27 cellular contexts compared by ENCODE assay signal in genomic region chr16:64137976-64138375, GRCh38.
"Had no signal": no experiment of that assay in that cellular context is flagged by ENCODE, and none has a peak within 500 bp of the region (broad histone marks: within the 10 kb centered on the region; RNA-seq: fewer than 3 reads in every experiment).

No MANE protein-coding gene starts in this region.

- H3K9ac ChIP-seq: neural progenitor cell had no signal

- H3K36me3 Mint-ChIP-seq: mesothelial cell of epicardium; naive B cell; natural killer cell; neural progenitor cell; stimulated activated effector memory CD8-positive, alpha-beta T cell treated with anti-CD3 and anti-CD28 coated beads, Interleukin-12 subunit alpha, Interleukin-12 subunit beta, amount 100 ng/mL, for 72 hours had no signal

- H3K27ac Mint-ChIP-seq: mesothelial cell of epicardium; naive B cell; natural killer cell; nephron progenitor cell; neural progenitor cell; progenitor cell of endocrine pancreas; stimulated activated effector memory CD8-positive, alpha-beta T cell treated with anti-CD3 and anti-CD28 coated beads, Interleukin-12 subunit alpha, Interleukin-12 subunit beta, amount 100 ng/mL, for 72 hours; stimulated activated naive CD8-positive, alpha-beta T cell treated with anti-CD3 and anti-CD28 coated beads, Interleukin-15, Interleukin-2, amounts not matched to agents 100 ng/mL and 50 ng/mL, for 24 hours had no signal

- H3K27me3 ChIP-seq: neural progenitor cell, neutrophil, ovary, right atrium auricular region, spleen, suprapubic skin, tibial artery, upper lobe of right lung had no signal

- H3K27ac ChIP-seq: left ventricle myocardium inferior, neural progenitor cell, neutrophil, ovary, right atrium auricular region, skin epidermis, spleen, suprapubic skin, thoracic aorta, tibial artery, upper lobe of right lung had no signal

- H3K9me3 ChIP-seq: left ventricle myocardium inferior, neutrophil, ovary, right atrium auricular region, suprapubic skin, thoracic aorta, tibial artery, upper lobe of right lung had no signal

- H3K4me3 Mint-ChIP-seq: mesothelial cell of epicardium; naive B cell; natural killer cell; nephron progenitor cell; neural progenitor cell; stimulated activated effector memory CD8-positive, alpha-beta T cell treated with anti-CD3 and anti-CD28 coated beads, Interleukin-12 subunit alpha, Interleukin-12 subunit beta, amount 100 ng/mL, for 72 hours; stimulated activated naive CD8-positive, alpha-beta T cell treated with anti-CD3 and anti-CD28 coated beads, Interleukin-15, Interleukin-2, amounts not matched to agents 100 ng/mL and 50 ng/mL, for 24 hours had no signal

- ATAC-seq: natural killer cell; sciatic nerve; stimulated activated effector memory CD8-positive, alpha-beta T cell treated with anti-CD3 and anti-CD28 coated beads, Interleukin-12 subunit alpha, Interleukin-12 subunit beta, amount 100 ng/mL, for 72 hours; upper lobe of right lung had no signal

- H3K4me1 Mint-ChIP-seq: naive B cell; natural killer cell; nephron progenitor cell; neural progenitor cell; stimulated activated effector memory CD8-positive, alpha-beta T cell treated with anti-CD3 and anti-CD28 coated beads, Interleukin-12 subunit alpha, Interleukin-12 subunit beta, amount 100 ng/mL, for 72 hours had no signal

- H3K4me1 ChIP-seq: left ventricle myocardium inferior, spleen, tibial artery, upper lobe of right lung had no signal

- DNase-seq: islet precursor cell; left ventricle myocardium inferior; mesendoderm; naive B cell; natural killer cell; nephron progenitor cell; occipital lobe; ovary; spleen; stimulated activated CD4-positive, alpha-beta T cell treated with anti-CD3 and anti-CD28 coated beads, Interleukin-4, amount 100 ng/mL, for 24 hours; stimulated activated naive CD4-positive, alpha-beta T cell; tibial artery; trophoblast cell; upper lobe of right lung had no signal

- H3K4me2 ChIP-seq: neural progenitor cell had no signal

- H3K27me3 Mint-ChIP-seq: naive B cell; progenitor cell of endocrine pancreas; stimulated activated naive CD8-positive, alpha-beta T cell treated with anti-CD3 and anti-CD28 coated beads, Interleukin-15, Interleukin-2, amounts not matched to agents 100 ng/mL and 50 ng/mL, for 24 hours had no signal

- H3K36me3 ChIP-seq: left ventricle myocardium inferior, neural progenitor cell, neutrophil, ovary, right atrium auricular region, spleen, suprapubic skin, thoracic aorta, tibial artery, upper lobe of right lung had no signal

- H3K4me3 ChIP-seq: left ventricle myocardium inferior, lung, neural progenitor cell, ovary, right atrium auricular region, skin epidermis, spleen, suprapubic skin, thoracic aorta, tibial artery, upper lobe of right lung had no signal

- FAIRE-seq: urothelium cell line had no signal

- H3K9me3 Mint-ChIP-seq: nephron progenitor cell, neural progenitor cell had no signal

- H2AFZ ChIP-seq: neural progenitor cell had no signal
